ENCODE assay signal across 7 cellular contexts in genomic region chr20:32289299-32289660, GRCh38. TPM values are rescaled to one million over a fixed set of nuclear protein-coding genes. Genes with fewer than 3 reads are reported as not detected.
A peak's percentile ranks its signal among the peaks of the same experiment; 100 is the strongest.
DNase-seq lines count a peak whose midpoint lies in the region; ATAC-seq and TF ChIP-seq lines count a peak whose summit lies in the region.
"Not testable (repeated sequence)": the region's sequence is repeated elsewhere in the genome, so short reads cannot be mapped to it uniquely, and the experiment has no call there.

No MANE protein-coding gene starts in this region.

- H3K27me3 Mint-ChIP-seq in CD4-positive, CD25-positive, alpha-beta regulatory T cell; activated CD4-positive, alpha-beta memory T cell treated with anti-CD3 and anti-CD28 coated beads for 36 hours; activated naive CD8-positive, alpha-beta T cell; naive B cell; stimulated activated naive B cell treated with anti-CD40 and anti-IgM and Interleukin-4, amounts not matched to agents 10 μg/mL and 1 μg/mL and 100 μg/mL, for 72 hours: not testable (repeated sequence)

- not testable (repeated sequence) for H4K20me1 ChIP-seq in hepatocyte (ENCODE audit: insufficient read depth, poor library complexity, severe bottlenecking)

- peaks cover 66% of the 10 kb centered on the region for H3K79me2 ChIP-seq in hepatocyte

- H3K9me3 ChIP-seq in CD4-positive, CD25-positive, alpha-beta regulatory T cell (ENCODE audit: control insufficient read depth in 2 of 2, low read length in 2 of 2); hepatocyte (ENCODE audit: low read depth): not testable (repeated sequence)

- H3K9me3 Mint-ChIP-seq in CD4-positive, CD25-positive, alpha-beta regulatory T cell; activated CD4-positive, alpha-beta memory T cell treated with anti-CD3 and anti-CD28 coated beads for 36 hours; activated naive CD8-positive, alpha-beta T cell (ENCODE audit: low read depth); naive B cell; stimulated activated naive B cell treated with anti-CD40 and anti-IgM and Interleukin-4, amounts not matched to agents 10 μg/mL and 1 μg/mL and 100 μg/mL, for 72 hours: not testable (repeated sequence)

- not testable (repeated sequence) for DNase-seq in CD4-positive, CD25-positive, alpha-beta regulatory T cell; activated CD4-positive, alpha-beta memory T cell treated with anti-CD3 and anti-CD28 coated beads for 36 hours; hepatocyte (ENCODE audit: low spot score); naive B cell; stimulated activated naive B cell treated with anti-CD40 and anti-IgM and Interleukin-4, amounts not matched to agents 10 μg/mL and 1 μg/mL and 100 μg/mL, for 72 hours
- peak; percentile 73 for DNase-seq in NCI-H146 treated with DMSO at 0.1 percent for 48 hours (lab: John Stamatoyannopoulos, UW; ENCODE audit: unreplicated experiment)

- peaks cover 25% of the 10 kb centered on the region for H3K4me1 ChIP-seq in CD4-positive, CD25-positive, alpha-beta regulatory T cell (ENCODE audit: control insufficient read depth, insufficient read depth, low read length, poor library complexity, severe bottlenecking)
- H3K4me1 ChIP-seq in hepatocyte (ENCODE audit: insufficient read depth) = peaks cover 25% of the 10 kb centered on the region

- intact Hi-C loops in activated CD4-positive, alpha-beta memory T cell treated with anti-CD3 and anti-CD28 coated beads for 36 hours (cut with micrococcal nuclease) = loop anchor here (10.0 kb wide), 1 partner anchor 196 kb away; no protein-coding TSS in a partner anchor

- H3K4me2 ChIP-seq in hepatocyte = peak overlapping the region; percentile 8

- peak overlapping the region in 2 of 3 donors; percentile 56 to 82 for H3K27ac Mint-ChIP-seq in CD4-positive, CD25-positive, alpha-beta regulatory T cell
- peak overlapping the region; percentile 58 for H3K27ac Mint-ChIP-seq in activated CD4-positive, alpha-beta memory T cell treated with anti-CD3 and anti-CD28 coated beads for 36 hours
- peak overlapping the region; percentile 58 for H3K27ac Mint-ChIP-seq in activated naive CD8-positive, alpha-beta T cell
- peak overlapping the region in 5 of 6 donors; percentile 28 to 84 (median 71) for H3K27ac Mint-ChIP-seq in naive B cell
- peak overlapping the region; percentile 59 for H3K27ac Mint-ChIP-seq in stimulated activated naive B cell treated with anti-CD40 and anti-IgM and Interleukin-4, amounts not matched to agents 10 μg/mL and 1 μg/mL and 100 μg/mL, for 72 hours

- H3K36me3 ChIP-seq in CD4-positive, CD25-positive, alpha-beta regulatory T cell (ENCODE audit: control insufficient read depth, insufficient read depth, low read length); hepatocyte (replicated peaks; ENCODE audit: insufficient read depth, low read depth): not testable (repeated sequence)

- H3K27me3 ChIP-seq in CD4-positive, CD25-positive, alpha-beta regulatory T cell (ENCODE audit: control insufficient read depth, insufficient read depth, low read length); hepatocyte: not testable (repeated sequence)

- H3K4me3 Mint-ChIP-seq in CD4-positive, CD25-positive, alpha-beta regulatory T cell; activated CD4-positive, alpha-beta memory T cell treated with anti-CD3 and anti-CD28 coated beads for 36 hours; activated naive CD8-positive, alpha-beta T cell; stimulated activated naive B cell treated with anti-CD40 and anti-IgM and Interleukin-4, amounts not matched to agents 10 μg/mL and 1 μg/mL and 100 μg/mL, for 72 hours: not testable (repeated sequence)
- peak overlapping the region in 2 of 8 donors; percentile 10 to 44 for H3K4me3 Mint-ChIP-seq in naive B cell

- not testable (repeated sequence) for H3K36me3 Mint-ChIP-seq in CD4-positive, CD25-positive, alpha-beta regulatory T cell; activated naive CD8-positive, alpha-beta T cell; naive B cell
- peaks cover 20% of the 10 kb centered on the region for H3K36me3 Mint-ChIP-seq in activated CD4-positive, alpha-beta memory T cell treated with anti-CD3 and anti-CD28 coated beads for 36 hours
- H3K36me3 Mint-ChIP-seq in stimulated activated naive B cell treated with anti-CD40 and anti-IgM and Interleukin-4, amounts not matched to agents 10 μg/mL and 1 μg/mL and 100 μg/mL, for 72 hours = peaks cover 10 to 21% of the 10 kb centered on the region in 2 donors

- not testable (repeated sequence) for H3K27ac ChIP-seq in CD4-positive, CD25-positive, alpha-beta regulatory T cell (ENCODE audit: insufficient read depth, low read length, poor library complexity, severe bottlenecking)
- peak overlapping the region; percentile 79 for H3K27ac ChIP-seq in hepatocyte

- H3K4me1 Mint-ChIP-seq in CD4-positive, CD25-positive, alpha-beta regulatory T cell = peaks cover 20 to 45% (median 28%) of the 10 kb centered on the region in 4 donors
- peaks cover 68% of the 10 kb centered on the region for H3K4me1 Mint-ChIP-seq in activated CD4-positive, alpha-beta memory T cell treated with anti-CD3 and anti-CD28 coated beads for 36 hours (ENCODE audit: low read depth)
- peaks cover 52% of the 10 kb centered on the region for H3K4me1 Mint-ChIP-seq in activated naive CD8-positive, alpha-beta T cell (ENCODE audit: low read depth)
- H3K4me1 Mint-ChIP-seq in naive B cell = peaks cover 42 to 68% (median 44%) of the 10 kb centered on the region in 3 donors
- H3K4me1 Mint-ChIP-seq in stimulated activated naive B cell treated with anti-CD40 and anti-IgM and Interleukin-4, amounts not matched to agents 10 μg/mL and 1 μg/mL and 100 μg/mL, for 72 hours = peaks cover 35 to 65% of the 10 kb centered on the region in 2 donors

- WGBS in hepatocyte (ENCODE audit: low lambda C conversion rate, missing lambda C conversion rate) = 73% methylated on average over 4 of the region's 4 CpGs

- H3K9me2 ChIP-seq in hepatocyte (replicated peaks; ENCODE audit: insufficient read depth) = not testable (repeated sequence)

- H2AFZ ChIP-seq in hepatocyte = not testable (repeated sequence)

- CTCF ChIA-PET in activated CD4-positive, alpha-beta memory T cell treated with anti-CD3 and anti-CD28 coated beads for 36 hours (lab: Charles Lee) = interaction anchor here (0.6 to 1.0 kb wide), 2 partner anchors 11 to 12 kb away, joined by 3 read pairs; no protein-coding TSS in a partner anchor

- POLR2A ChIA-PET in activated CD4-positive, alpha-beta memory T cell treated with anti-CD3 and anti-CD28 coated beads for 36 hours (lab: Charles Lee) = interaction anchor here (0.9 to 1.3 kb wide), 2 partner anchors 84 to 85 kb away, joined by 3 to 4 read pairs; no protein-coding TSS in a partner anchor

- not testable (repeated sequence) for TF ChIP-seq CTCF in hepatocyte (IDR thresholded peaks at IDR 0.05; ENCODE audit: poor library complexity)

- ATAC-seq in CD4-positive, CD25-positive, alpha-beta regulatory T cell (ENCODE audit: low read depth in 2 of 2); naive B cell (ENCODE audit: low read depth in 2 of 2); stimulated activated naive B cell treated with anti-CD40 and anti-IgM and Interleukin-4, amounts not matched to agents 10 μg/mL and 1 μg/mL and 100 μg/mL, for 72 hours (replicated peaks): not testable (repeated sequence)

- H3K4me3 ChIP-seq in CD4-positive, CD25-positive, alpha-beta regulatory T cell (ENCODE audit: low read depth, low read length); hepatocyte: not testable (repeated sequence)

RNA-seq across cellular contexts. Expression of gene KIF3B, which starts 11.8 kb away (rescaled TPM):
- 19.6 TPM for total RNA-seq in CD4-positive, CD25-positive, alpha-beta regulatory T cell
- polyA plus RNA-seq in CD4-positive, CD25-positive, alpha-beta regulatory T cell = 1 to 10 TPM; 1.8 to 3.1 (median 2.3) TPM
- 10 to 100 TPM; 38.9 to 39.4 TPM for total RNA-seq in activated CD4-positive, alpha-beta memory T cell treated with anti-CD3 and anti-CD28 coated beads for 36 hours
- 31.2 and 32.0 TPM in 2 replicates for total RNA-seq in hepatocyte
- 9.1 and 11.7 TPM in 2 replicates for polyA plus RNA-seq in hepatocyte
- polyA plus RNA-seq in naive B cell (ENCODE audit: low read depth in 6 of 6) = 1 to 10 TPM; 1.0 to 9.7 (median 6.5) TPM
